8 cellular contexts compared by ENCODE assay signal in genomic region chr14:59189822-59190368, GRCh38. TPM values are rescaled to one million over a fixed set of nuclear protein-coding genes. Genes with fewer than 3 reads are reported as not detected.
DNase-seq lines count a peak whose midpoint lies in the region; ATAC-seq and TF ChIP-seq lines count a peak whose summit lies in the region.

No MANE protein-coding gene starts in this region.

- peak; percentile 48 for ATAC-seq in GM21619 (IDR thresholded peaks at IDR 0.05; ENCODE audit: unreplicated experiment)
- ATAC-seq in naive thymus-derived CD4-positive, alpha-beta T cell = peak; percentile 4
- ATAC-seq in stimulated activated effector memory CD8-positive, alpha-beta T cell treated with anti-CD3 and anti-CD28 coated beads, Interleukin-12 subunit alpha, Interleukin-12 subunit beta, amount 100 ng/mL, for 72 hours = peak; percentile 46

- peak overlapping the region; percentile 76 for H2AFZ ChIP-seq in fibroblast of lung (ENCODE audit: low read length)

- H3K27me3 ChIP-seq in fibroblast of lung (ENCODE audit: control insufficient read depth, insufficient read depth, low read length) = no peaks in the 10 kb centered on the region
- no peaks in the 10 kb centered on the region for H3K27me3 ChIP-seq in naive thymus-derived CD4-positive, alpha-beta T cell (ENCODE audit: control insufficient read depth in 2 of 2, insufficient read depth in 2 of 2, low read length in 2 of 2)

- peaks cover 29% of the 10 kb centered on the region for H3K79me2 ChIP-seq in fibroblast of lung (ENCODE audit: control insufficient read depth, insufficient read depth, low read length)

- H3K9me3 ChIP-seq in fibroblast of lung (ENCODE audit: control insufficient read depth, insufficient read depth, low read depth, low read length) = no peaks in the 10 kb centered on the region
- H3K9me3 ChIP-seq in naive thymus-derived CD4-positive, alpha-beta T cell (ENCODE audit: control insufficient read depth in 2 of 3, low read length in 3 of 3) = no peaks in the 10 kb centered on the region

- H3K4me3 ChIP-seq in fibroblast of lung (replicated peaks in 1 of 4; ENCODE audit: control extremely low read depth in 1 of 4, insufficient read depth in 1 of 4, low read depth in 3 of 4, low read length in 4 of 4) = peak overlapping the region; percentile 83 to 92 (median 89)
- H3K4me3 ChIP-seq in naive thymus-derived CD4-positive, alpha-beta T cell (ENCODE audit: low read length) = peak overlapping the region; percentile 93

- H3K4me1 ChIP-seq in fibroblast of lung (ENCODE audit: control insufficient read depth, extremely low read depth, insufficient read depth, low read length) = peaks cover 6% of the 10 kb centered on the region
- H3K4me1 ChIP-seq in naive thymus-derived CD4-positive, alpha-beta T cell (ENCODE audit: control insufficient read depth in 2 of 2, insufficient read depth in 2 of 2, low read length in 2 of 2) = peaks cover 0 to 10% of the 10 kb centered on the region in 2 donors

- POLR2A ChIA-PET in naive thymus-derived CD4-positive, alpha-beta T cell (lab: Charles Lee) = interaction anchor here (1.4 kb wide), 1 partner anchor 14 kb away, joined by 3 read pairs; no protein-coding TSS in a partner anchor

- H3K9ac ChIP-seq in fibroblast of lung (ENCODE audit: insufficient read depth, low read length) = peak overlapping the region; percentile 67

- intact Hi-C loops in activated T-helper 1 cell treated with anti-CD3 and anti-CD28 coated beads, Interleukin-12 subunit alpha, Interleukin-12 subunit beta, Interleukin-2, Interleukin-4 antibody, amounts not matched to agents 30 ng/mL and 10 ng/mL and 1 ng/mL, durations not matched to agents 14 hours and 24 hours and 36 hours (cut with micrococcal nuclease) = loop anchor here (1.0 to 10.0 kb wide), 8 partner anchors 63 to 1799 kb away; partner anchors contain the start of genes NAA30, PCNX4 and PSMA3
- intact Hi-C loops in naive thymus-derived CD4-positive, alpha-beta T cell (cut with micrococcal nuclease) = loop anchor here (1.0 to 10.0 kb wide), 16 partner anchors 63 to 1921 kb away; partner anchors contain the start of genes AP5M1 (in 1 of the 2), DACT1 (in 1 of the 2), EXOC5 (in 1 of the 2) and MNAT1 (in 1 of the 2)

- H3K27ac ChIP-seq in fibroblast of lung (ENCODE audit: insufficient read depth, low read length) = peak overlapping the region; percentile 91
- H3K27ac ChIP-seq in naive thymus-derived CD4-positive, alpha-beta T cell (ENCODE audit: low read depth, low read length) = peak overlapping the region; percentile 91

- no peaks in the 10 kb centered on the region for H4K20me1 ChIP-seq in fibroblast of lung (ENCODE audit: control insufficient read depth, extremely low read depth, insufficient read depth, low read length)

- no peak for TF ChIP-seq CTCF in fibroblast of lung (conservative IDR thresholded peaks at IDR 0.05 in 1 of 2, IDR thresholded peaks at IDR 0.05 in 1 of 2; ENCODE audit: low read depth in 1 of 2, low read length in 2 of 2)

- peak overlapping the region; percentile 77 to 96 (median 89) for H3K27ac Mint-ChIP-seq in IgD-negative memory B cell
- peak overlapping the region; percentile 87 for H3K27ac Mint-ChIP-seq in activated T-helper 1 cell treated with anti-CD3 and anti-CD28 coated beads, Interleukin-12 subunit alpha, Interleukin-12 subunit beta, Interleukin-2, Interleukin-4 antibody, amounts not matched to agents 30 ng/mL and 10 ng/mL and 1 ng/mL, durations not matched to agents 14 hours and 24 hours and 36 hours
- peak overlapping the region; percentile 85 to 98 (median 93) for H3K27ac Mint-ChIP-seq in naive thymus-derived CD4-positive, alpha-beta T cell
- H3K27ac Mint-ChIP-seq in stimulated activated effector memory CD8-positive, alpha-beta T cell treated with anti-CD3 and anti-CD28 coated beads, Interleukin-12 subunit alpha, Interleukin-12 subunit beta, amount 100 ng/mL, for 72 hours = peak overlapping the region; percentile 91

- CTCF ChIA-PET in naive thymus-derived CD4-positive, alpha-beta T cell (lab: Charles Lee) = interaction anchor here (1.0 kb wide), 1 partner anchor 26 kb away, joined by 3 read pairs; no protein-coding TSS in a partner anchor

- peak overlapping the region; percentile 99 for H3K4me2 ChIP-seq in fibroblast of lung (ENCODE audit: extremely low read depth, insufficient read depth, low read length)

- no peaks in the 10 kb centered on the region for H3K36me3 Mint-ChIP-seq in IgD-negative memory B cell
- no peaks in the 10 kb centered on the region for H3K36me3 Mint-ChIP-seq in activated T-helper 1 cell treated with anti-CD3 and anti-CD28 coated beads, Interleukin-12 subunit alpha, Interleukin-12 subunit beta, Interleukin-2, Interleukin-4 antibody, amounts not matched to agents 30 ng/mL and 10 ng/mL and 1 ng/mL, durations not matched to agents 14 hours and 24 hours and 36 hours (ENCODE audit: low read depth)
- H3K36me3 Mint-ChIP-seq in naive thymus-derived CD4-positive, alpha-beta T cell = peaks cover 0 to 4% (median 0%) of the 10 kb centered on the region in 5 donors
- peaks cover 17% of the 10 kb centered on the region for H3K36me3 Mint-ChIP-seq in stimulated activated effector memory CD8-positive, alpha-beta T cell treated with anti-CD3 and anti-CD28 coated beads, Interleukin-12 subunit alpha, Interleukin-12 subunit beta, amount 100 ng/mL, for 72 hours

- peaks cover 7 to 23% (median 17%) of the 10 kb centered on the region in 3 donors for H3K4me1 Mint-ChIP-seq in IgD-negative memory B cell
- H3K4me1 Mint-ChIP-seq in activated T-helper 1 cell treated with anti-CD3 and anti-CD28 coated beads, Interleukin-12 subunit alpha, Interleukin-12 subunit beta, Interleukin-2, Interleukin-4 antibody, amounts not matched to agents 30 ng/mL and 10 ng/mL and 1 ng/mL, durations not matched to agents 14 hours and 24 hours and 36 hours (ENCODE audit: low read depth) = peaks cover 11% of the 10 kb centered on the region
- peaks cover 15 to 30% (median 21%) of the 10 kb centered on the region in 7 donors for H3K4me1 Mint-ChIP-seq in naive thymus-derived CD4-positive, alpha-beta T cell
- H3K4me1 Mint-ChIP-seq in stimulated activated effector memory CD8-positive, alpha-beta T cell treated with anti-CD3 and anti-CD28 coated beads, Interleukin-12 subunit alpha, Interleukin-12 subunit beta, amount 100 ng/mL, for 72 hours = peaks cover 24% of the 10 kb centered on the region

- DNase-seq in DMS153 (lab: John Stamatoyannopoulos, UW) (peak; percentile 74), fibroblast of lung (ENCODE audit: low read depth in 2 of 2) (peak; percentile 92 to 93)
- peak; percentile 73 for DNase-seq in activated T-helper 1 cell treated with anti-CD3 and anti-CD28 coated beads, Interleukin-12 subunit alpha, Interleukin-12 subunit beta, Interleukin-2, Interleukin-4 antibody, amounts not matched to agents 30 ng/mL and 10 ng/mL and 1 ng/mL, durations not matched to agents 14 hours and 24 hours and 36 hours (ENCODE audit: low spot score)
- peak; percentile 34 to 76 (median 49) for DNase-seq in naive thymus-derived CD4-positive, alpha-beta T cell
- DNase-seq in stimulated activated effector memory CD8-positive, alpha-beta T cell treated with anti-CD3 and anti-CD28 coated beads, Interleukin-12 subunit alpha, Interleukin-12 subunit beta, amount 100 ng/mL, for 72 hours (ENCODE audit: low spot score in 2 of 2) = peak; percentile 57 to 82

- H3K9me3 Mint-ChIP-seq in IgD-negative memory B cell = no peaks in the 10 kb centered on the region
- no peaks in the 10 kb centered on the region for H3K9me3 Mint-ChIP-seq in activated T-helper 1 cell treated with anti-CD3 and anti-CD28 coated beads, Interleukin-12 subunit alpha, Interleukin-12 subunit beta, Interleukin-2, Interleukin-4 antibody, amounts not matched to agents 30 ng/mL and 10 ng/mL and 1 ng/mL, durations not matched to agents 14 hours and 24 hours and 36 hours
- no peaks in the 10 kb centered on the region for H3K9me3 Mint-ChIP-seq in naive thymus-derived CD4-positive, alpha-beta T cell
- H3K9me3 Mint-ChIP-seq in stimulated activated effector memory CD8-positive, alpha-beta T cell treated with anti-CD3 and anti-CD28 coated beads, Interleukin-12 subunit alpha, Interleukin-12 subunit beta, amount 100 ng/mL, for 72 hours = no peaks in the 10 kb centered on the region

- peak overlapping the region; percentile 93 to 99 (median 94) for H3K4me3 Mint-ChIP-seq in IgD-negative memory B cell
- peak overlapping the region; percentile 96 for H3K4me3 Mint-ChIP-seq in activated T-helper 1 cell treated with anti-CD3 and anti-CD28 coated beads, Interleukin-12 subunit alpha, Interleukin-12 subunit beta, Interleukin-2, Interleukin-4 antibody, amounts not matched to agents 30 ng/mL and 10 ng/mL and 1 ng/mL, durations not matched to agents 14 hours and 24 hours and 36 hours
- H3K4me3 Mint-ChIP-seq in naive thymus-derived CD4-positive, alpha-beta T cell = peak overlapping the region; percentile 92 to 100 (median 96)
- peak overlapping the region; percentile 90 for H3K4me3 Mint-ChIP-seq in stimulated activated effector memory CD8-positive, alpha-beta T cell treated with anti-CD3 and anti-CD28 coated beads, Interleukin-12 subunit alpha, Interleukin-12 subunit beta, amount 100 ng/mL, for 72 hours

- H3K36me3 ChIP-seq in fibroblast of lung (ENCODE audit: control insufficient read depth, insufficient read depth, low read length) = no peaks in the 10 kb centered on the region
- peaks cover 0 to 6% (median 0%) of the 10 kb centered on the region in 3 experiments for H3K36me3 ChIP-seq in naive thymus-derived CD4-positive, alpha-beta T cell (ENCODE audit: control insufficient read depth in 2 of 3, insufficient read depth in 3 of 3, low read length in 3 of 3)

- peaks cover 4% of the 10 kb centered on the region for H3K27me3 Mint-ChIP-seq in IgD-negative memory B cell
- peaks cover 17% of the 10 kb centered on the region for H3K27me3 Mint-ChIP-seq in activated T-helper 1 cell treated with anti-CD3 and anti-CD28 coated beads, Interleukin-12 subunit alpha, Interleukin-12 subunit beta, Interleukin-2, Interleukin-4 antibody, amounts not matched to agents 30 ng/mL and 10 ng/mL and 1 ng/mL, durations not matched to agents 14 hours and 24 hours and 36 hours (ENCODE audit: insufficient read depth)
- H3K27me3 Mint-ChIP-seq in naive thymus-derived CD4-positive, alpha-beta T cell = peaks cover 0 to 24% (median 5%) of the 10 kb centered on the region in 5 donors

TF ChIP-seq in PFSK-1, 5 proteins besides CTCF, POLR2A, EP300 and RAD21 (continues in another document):
- peak; percentile 70; the same call in 1 of the 2 replicates for TF ChIP-seq SIN3A (IDR thresholded peaks at IDR 0.05; ENCODE audit: borderline replicate concordance, insufficient read depth, low read length)

RNA-seq across cellular contexts. Expression of gene DAAM1, which starts 1.4 kb away (rescaled TPM):
- polyA plus RNA-seq in IgD-negative memory B cell (42.2 TPM), fibroblast of lung (12.8 and 36.3 TPM in 2 replicates)
- 0.63 TPM for polyA plus RNA-seq in PFSK-1 (2012; ENCODE audit: insufficient read length, low read depth)
- total RNA-seq in activated T-helper 1 cell treated with anti-CD3 and anti-CD28 coated beads, Interleukin-12 subunit alpha, Interleukin-12 subunit beta, Interleukin-2, Interleukin-4 antibody, amounts not matched to agents 30 ng/mL and 10 ng/mL and 1 ng/mL, durations not matched to agents 14 hours and 24 hours and 36 hours = 4.2 and 5.3 TPM in 2 replicates
- total RNA-seq in fibroblast of lung = 15.5 and 16.9 TPM in 2 replicates
- polyA plus RNA-seq in fibroblast of lung (2012) = 9.5 and 28.0 TPM in 2 replicates
- polyA minus RNA-seq in fibroblast of lung (ENCODE audit: low replicate concordance) = 4.3 and 22.6 TPM in 2 replicates
- total RNA-seq in naive thymus-derived CD4-positive, alpha-beta T cell = 10 to 100 TPM; 10.1 to 21.0 (median 16.9) TPM
- 1 to 10 TPM; 5.5 to 8.1 TPM for polyA plus RNA-seq in naive thymus-derived CD4-positive, alpha-beta T cell

Comparison
In these comparisons a context has a peak if more than half of its experiments do, and no peak if none do; other contexts are left out.
1. Peak in every context shown above with its lines: DNase-seq, ATAC-seq, H3K4me3 ChIP-seq and H3K27ac ChIP-seq.